15 cellular contexts compared by ENCODE assay signal in genomic region chr2:232443047-232443446, GRCh38. TPM values are rescaled to one million over a fixed set of nuclear protein-coding genes. Genes with fewer than 3 reads are reported as not detected.
DNase-seq lines count a peak whose midpoint lies in the region; ATAC-seq and TF ChIP-seq lines count a peak whose summit lies in the region.
"Not testable (repeated sequence)": the region's sequence is repeated elsewhere in the genome, so short reads cannot be mapped to it uniquely, and the experiment has no call there.
"Had no signal": no experiment of that assay in that cellular context is flagged by ENCODE, and none has a peak within 500 bp of the region (broad histone marks: within the 10 kb centered on the region; RNA-seq: fewer than 3 reads in every experiment).

No MANE protein-coding gene starts in this region.

- DNase-seq in adrenal gland (peak in 5 of 7 donors; percentile 51 to 71 (median 61)), left lobe of liver (ENCODE audit: low spot score) (peak; percentile 45), lower lobe of right lung (peak; percentile 23), psoas muscle (peak in 1 of 2 donors; percentile 52)
- not testable (repeated sequence) for DNase-seq in Right ventricle myocardium superior, heart right ventricle

- peak; percentile 5 for ATAC-seq in Right ventricle myocardium superior (ENCODE audit: poor library complexity)
- peak in 7 of 8 donors; percentile 11 to 70 (median 34) for ATAC-seq in heart right ventricle
- ATAC-seq in left lobe of liver, lower lobe of right lung: not testable (repeated sequence)
- ATAC-seq in psoas muscle: peak in 3 of 4 donors; percentile 51 to 62 (median 52)

- not testable (repeated sequence) for H3K4me3 ChIP-seq in adrenal gland, heart right ventricle, lower lobe of right lung, psoas muscle

- H3K4me1 ChIP-seq in adrenal gland (replicated peaks in 1 of 2); lower lobe of right lung; psoas muscle: not testable (repeated sequence)
- H3K4me1 ChIP-seq in heart right ventricle: peaks cover 0 to 11% (median 0%) of the 10 kb centered on the region in 9 donors

- H3K27ac ChIP-seq in adrenal gland (peak overlapping the region in 1 of 5 donors; percentile 75), psoas muscle (peak overlapping the region; percentile 30)
- H3K27ac ChIP-seq in heart right ventricle, lower lobe of right lung: not testable (repeated sequence)

- not testable (repeated sequence) for TF ChIP-seq POLR2A in adrenal gland (IDR thresholded peaks at IDR 0.05)

- not testable (repeated sequence) for TF ChIP-seq CTCF in adrenal gland (IDR thresholded peaks at IDR 0.05); heart right ventricle (IDR thresholded peaks at IDR 0.05); lower lobe of right lung (IDR thresholded peaks at IDR 0.05); psoas muscle (IDR thresholded peaks at IDR 0.05)

- WGBS in adrenal gland, 4 donors: 29 to 47% (median 42%) methylated on average over 5 to 11 of the region's 13 CpGs; no CpG with 5 or more reads in 1 of the 4 donors
- WGBS in heart right ventricle, 2 donors: 76 to 86% methylated on average over 7 to 9 of the region's 13 CpGs
- 23 to 43% (median 33%) methylated on average over 5 to 12 of the region's 13 CpGs for WGBS in psoas muscle, 3 donors

- not testable (repeated sequence) for H3K27me3 ChIP-seq in adrenal gland; psoas muscle (ENCODE audit: insufficient read depth in 3 of 3, low read length in 2 of 3)
- peaks cover 0 to 15% (median 0%) of the 10 kb centered on the region in 7 donors for H3K27me3 ChIP-seq in heart right ventricle
- peaks cover 10% of the 10 kb centered on the region for H3K27me3 ChIP-seq in lower lobe of right lung (ENCODE audit: low read depth)

- not testable (repeated sequence) for H3K36me3 ChIP-seq in adrenal gland (replicated peaks in 1 of 2); heart right ventricle; lower lobe of right lung; psoas muscle (ENCODE audit: insufficient read depth in 1 of 2, low read depth in 1 of 2)

- intact Hi-C loops in adrenal gland (cut with DNase I); Right ventricle myocardium superior (cut with DNase I); lower lobe of right lung (cut with DNase I): not testable (repeated sequence)
- intact Hi-C loops in heart right ventricle (cut with DNase I): loop anchor here in 4 of 10 donors (5.0 to 10.0 kb wide), 3 partner anchors 79 to 536 kb away; partner anchors contain the start of genes PRSS56 (in 3 of the 4) and CHRND (in 1 of the 4)
- intact Hi-C loops in psoas muscle (cut with DNase I): loop anchor here in 1 of 2 donors (5.0 kb wide), 1 partner anchor 536 kb away; no protein-coding TSS in a partner anchor

- H3K9me3 ChIP-seq in adrenal gland (replicated peaks in 1 of 3); heart right ventricle; lower lobe of right lung; psoas muscle: not testable (repeated sequence)

RNA-seq across cellular contexts. Expression of gene ALPI, which starts 12.9 kb away (rescaled TPM):
- total RNA-seq in adrenal gland: not detected
- not detected for polyA plus RNA-seq in adrenal gland
- not detected for total RNA-seq in Right ventricle myocardium superior
- not detected for total RNA-seq in heart right ventricle
- not detected for polyA plus RNA-seq in heart right ventricle
- not detected for total RNA-seq in left lobe of liver
- not detected for total RNA-seq in lower lobe of right lung
- not detected for total RNA-seq in psoas muscle
- polyA plus RNA-seq in psoas muscle: under 1 TPM in 2 of 3 donors, not detected in 1; 0.05 to 0.14 TPM
- total RNA-seq: A673; CD4-positive, alpha-beta memory T cell; CD4-positive, CD25-positive, alpha-beta regulatory T cell; CD8-positive, alpha-beta memory T cell; Daoy; G401; GM12878 had no signal
- polyA plus RNA-seq: AG04450; CD14-positive monocyte; CD4-positive, alpha-beta memory T cell; CD4-positive, CD25-positive, alpha-beta regulatory T cell; CD8-positive, alpha-beta memory T cell; GM12878 had no signal

RNA-seq across cellular contexts. Expression of gene ALPG, which starts 36.4 kb away (rescaled TPM):
- total RNA-seq in adrenal gland (not detected), Right ventricle myocardium superior (not detected), heart right ventricle (not detected), left lobe of liver (not detected), lower lobe of right lung (0.53 TPM), psoas muscle (not detected)
- polyA plus RNA-seq in adrenal gland (not detected), heart right ventricle (not detected), psoas muscle (not detected)
- total RNA-seq: A673; CD4-positive, alpha-beta memory T cell; CD4-positive, CD25-positive, alpha-beta regulatory T cell; CD8-positive, alpha-beta memory T cell; Daoy; GM12878 had no signal
- polyA plus RNA-seq: AG04450; CD14-positive monocyte; CD4-positive, alpha-beta memory T cell; CD4-positive, CD25-positive, alpha-beta regulatory T cell; CD8-positive, alpha-beta memory T cell; GM12878 had no signal

RNA-seq across cellular contexts. Expression of gene ECEL1, which starts 44.6 kb away (rescaled TPM):
- total RNA-seq in adrenal gland: 10 to 100 TPM in 3 of 8 donors, 1 to 10 TPM in 5; 3.9 to 31.7 (median 6.6) TPM
- 10 to 100 TPM in 1 of 3 donors, 1 to 10 TPM in 2; 4.5 to 20.7 (median 9.6) TPM for polyA plus RNA-seq in adrenal gland
- not detected for total RNA-seq in Right ventricle myocardium superior
- under 1 TPM in 3 of 10 donors, not detected in 7; 0.23 to 0.46 (median 0.31) TPM for total RNA-seq in heart right ventricle
- 1 to 10 TPM in 1 of 2 donors, not detected in 1; 1.5 TPM for polyA plus RNA-seq in heart right ventricle
- 0.48 TPM for total RNA-seq in left lobe of liver
- 1.0 TPM for total RNA-seq in lower lobe of right lung
- total RNA-seq in psoas muscle: 1 to 10 TPM in 1 of 4 donors, under 1 TPM in 3; 0.32 to 1.0 (median 0.61) TPM
- polyA plus RNA-seq in psoas muscle: 1 to 10 TPM in 1 of 3 donors, under 1 TPM in 2; 0.45 to 1.8 (median 0.55) TPM
- total RNA-seq: CD4-positive, alpha-beta memory T cell; CD4-positive, CD25-positive, alpha-beta regulatory T cell; CD8-positive, alpha-beta memory T cell; Daoy; GM12878 had no signal
- polyA plus RNA-seq: AG04450; CD14-positive monocyte; CD4-positive, alpha-beta memory T cell; CD4-positive, CD25-positive, alpha-beta regulatory T cell; CD8-positive, alpha-beta memory T cell; GM12878 had no signal
